Comparison of ENCODE assay signal across 8 cellular contexts in genomic region chr5:121949885-121950284, GRCh38. TPM values are rescaled to one million over a fixed set of nuclear protein-coding genes. Genes with fewer than 3 reads are reported as not detected.
DNase-seq lines count a peak whose midpoint lies in the region; ATAC-seq and TF ChIP-seq lines count a peak whose summit lies in the region.

No MANE protein-coding gene starts in this region.

- intact Hi-C loops in activated naive CD4-positive, alpha-beta T cell treated with anti-CD3 and anti-CD28 coated beads for 36 hours (cut with micrococcal nuclease), result no loop called here
- intact Hi-C loops in activated CD8-positive, alpha-beta T cell treated with anti-CD3 and anti-CD28 coated beads for 36 hours (cut with micrococcal nuclease), result no loop called here
- intact Hi-C loops in aorta (cut with DNase I), result no loop called here

- no peaks in the 10 kb centered on the region for H3K4me1 Mint-ChIP-seq in activated naive CD4-positive, alpha-beta T cell treated with anti-CD3 and anti-CD28 coated beads for 36 hours (ENCODE audit: low read depth)
- no peaks in the 10 kb centered on the region for H3K4me1 Mint-ChIP-seq in activated CD8-positive, alpha-beta T cell treated with anti-CD3 and anti-CD28 coated beads for 36 hours (ENCODE audit: low read depth)

- H3K4me1 ChIP-seq in tibial nerve (no peaks in the 10 kb centered on the region), aorta (ENCODE audit: control insufficient read depth in 1 of 2, insufficient read depth in 2 of 2, low read length in 2 of 2) (no peaks in the 10 kb centered on the region)

- DNase-seq in activated naive CD4-positive, alpha-beta T cell treated with anti-CD3 and anti-CD28 coated beads for 36 hours, result peak; percentile 53
- no peak for DNase-seq in activated naive CD4-positive, alpha-beta T cell treated with anti-CD3 and anti-CD28 coated beads, Interleukin-2, amount 50 U/mL, for 16 hours
- DNase-seq in HCEC 1CT (peak; percentile 62), NCI-H2081 treated with DMSO at 0.1 percent for 48 hours (lab: John Stamatoyannopoulos, UW) (peak; percentile 21), iPS-NIHi11 (ENCODE audit: low spot score) (peak; percentile 39), tibial nerve (ENCODE audit: low spot score in 2 of 2) (peak in 1 of 2 donors; percentile 21), aorta (no peak)
- DNase-seq in activated CD8-positive, alpha-beta T cell treated with anti-CD3 and anti-CD28 coated beads for 36 hours, result peak; percentile 30

- H3K27me3 ChIP-seq in tibial nerve (no peaks in the 10 kb centered on the region), aorta (ENCODE audit: control insufficient read depth in 1 of 2, insufficient read depth in 2 of 2, low read length in 1 of 2) (no peaks in the 10 kb centered on the region)

- TF ChIP-seq POLR2A in tibial nerve (IDR thresholded peaks at IDR 0.05), result no peak

- no peak for TF ChIP-seq EP300 in tibial nerve (IDR thresholded peaks at IDR 0.05)

- H3K9me3 ChIP-seq in tibial nerve, result peaks cover 0 to 7% (median 0%) of the 10 kb centered on the region in 4 donors
- no peaks in the 10 kb centered on the region for H3K9me3 ChIP-seq in aorta (ENCODE audit: control insufficient read depth, low read length)

- peak; percentile 57 for TF ChIP-seq CTCF in activated CD8-positive, alpha-beta T cell treated with anti-CD3 and anti-CD28 coated beads for 36 hours (IDR thresholded peaks at IDR 0.05)
- TF ChIP-seq CTCF in tibial nerve (IDR thresholded peaks at IDR 0.05), result peak; percentile 45 to 56 (median 47)

- POLR2A ChIA-PET in activated CD8-positive, alpha-beta T cell treated with anti-CD3 and anti-CD28 coated beads for 36 hours (lab: Charles Lee), result no interaction called here

- no peak overlapping the region for H3K27ac Mint-ChIP-seq in activated naive CD4-positive, alpha-beta T cell treated with anti-CD3 and anti-CD28 coated beads for 36 hours
- no peak overlapping the region for H3K27ac Mint-ChIP-seq in activated CD8-positive, alpha-beta T cell treated with anti-CD3 and anti-CD28 coated beads for 36 hours

- 8 to 9% methylated on average over 1 of the region's 1 CpG for WGBS in tibial nerve, 2 donors
- 3 to 5% methylated on average over 1 of the region's 1 CpG for WGBS in aorta, 2 donors

- H3K9me3 Mint-ChIP-seq in activated naive CD4-positive, alpha-beta T cell treated with anti-CD3 and anti-CD28 coated beads for 36 hours, result no peaks in the 10 kb centered on the region
- H3K9me3 Mint-ChIP-seq in activated CD8-positive, alpha-beta T cell treated with anti-CD3 and anti-CD28 coated beads for 36 hours, result no peaks in the 10 kb centered on the region

- CTCF ChIA-PET in activated naive CD4-positive, alpha-beta T cell treated with anti-CD3 and anti-CD28 coated beads for 36 hours (lab: Charles Lee), result interaction anchor here (0.7 to 2.5 kb wide), 6 partner anchors 10 to 1294 kb away, joined by 3 to 13 read pairs (median 3); partner anchors contain the start of gene SRFBP1
- CTCF ChIA-PET in activated CD8-positive, alpha-beta T cell treated with anti-CD3 and anti-CD28 coated beads for 36 hours (lab: Charles Lee), result interaction anchor here (0.8 to 2.8 kb wide), 9 partner anchors 10 to 152 kb away, joined by 3 to 29 read pairs (median 3); partner anchors contain the start of gene SRFBP1

- no peaks in the 10 kb centered on the region for H3K36me3 ChIP-seq in tibial nerve
- H3K36me3 ChIP-seq in aorta (ENCODE audit: control insufficient read depth in 1 of 2, insufficient read depth in 2 of 2, low read length in 1 of 2), result no peaks in the 10 kb centered on the region

- H3K27ac ChIP-seq in tibial nerve (no peak overlapping the region), aorta (ENCODE audit: low read depth in 1 of 2, low read length in 2 of 2) (no peak overlapping the region)

- H3K4me3 Mint-ChIP-seq in activated naive CD4-positive, alpha-beta T cell treated with anti-CD3 and anti-CD28 coated beads for 36 hours, result no peak overlapping the region
- H3K4me3 Mint-ChIP-seq in activated CD8-positive, alpha-beta T cell treated with anti-CD3 and anti-CD28 coated beads for 36 hours, result no peak overlapping the region

- H3K4me3 ChIP-seq in tibial nerve (no peak overlapping the region), aorta (ENCODE audit: low read length in 2 of 2) (no peak overlapping the region)

- H3K27me3 Mint-ChIP-seq in activated naive CD4-positive, alpha-beta T cell treated with anti-CD3 and anti-CD28 coated beads for 36 hours (ENCODE audit: low read depth), result peaks cover 6% of the 10 kb centered on the region
- peaks cover 8% of the 10 kb centered on the region for H3K27me3 Mint-ChIP-seq in activated CD8-positive, alpha-beta T cell treated with anti-CD3 and anti-CD28 coated beads for 36 hours

- ATAC-seq in activated CD8-positive, alpha-beta T cell treated with anti-CD3 and anti-CD28 coated beads for 36 hours, result no peak
- ATAC-seq in aorta (ENCODE audit: low FRiP score), result no peak

- no peaks in the 10 kb centered on the region for H3K36me3 Mint-ChIP-seq in activated naive CD4-positive, alpha-beta T cell treated with anti-CD3 and anti-CD28 coated beads for 36 hours (ENCODE audit: low read depth)
- no peaks in the 10 kb centered on the region for H3K36me3 Mint-ChIP-seq in activated CD8-positive, alpha-beta T cell treated with anti-CD3 and anti-CD28 coated beads for 36 hours (ENCODE audit: low read depth)

RNA-seq across cellular contexts. Expression of gene SRFBP1, which starts 11.9 kb away (rescaled TPM):
- total RNA-seq in activated naive CD4-positive, alpha-beta T cell treated with anti-CD3 and anti-CD28 coated beads for 36 hours, result 10 to 100 TPM in 1 of 2 experiments, 1 to 10 TPM in 1; 9.3 to 10.2 TPM
- 10 to 100 TPM; 13.0 to 13.2 TPM for total RNA-seq in activated CD8-positive, alpha-beta T cell treated with anti-CD3 and anti-CD28 coated beads for 36 hours
- total RNA-seq in tibial nerve (10 to 100 TPM; 15.9 to 21.9 (median 17.6) TPM), aorta (10 to 100 TPM; 10.6 to 12.2 TPM)
- 1 to 10 TPM; 2.6 to 5.3 TPM for polyA plus RNA-seq in aorta

Comparison
In these comparisons a context has a peak if more than half of its experiments do, and no peak if none do; other contexts are left out.
1. DNase-seq: peak in activated naive CD4-positive, alpha-beta T cell treated with anti-CD3 and anti-CD28 coated beads for 36 hours (single experiment), HCEC 1CT (single experiment), NCI-H2081 treated with DMSO at 0.1 percent for 48 hours (single experiment), activated CD8-positive, alpha-beta T cell treated with anti-CD3 and anti-CD28 coated beads for 36 hours (single experiment) and iPS-NIHi11 (single experiment); none in activated naive CD4-positive, alpha-beta T cell treated with anti-CD3 and anti-CD28 coated beads, Interleukin-2, amount 50 U/mL, for 16 hours (single experiment) and aorta (0 of 2).